ENCODE assay signal across 14 cellular contexts in the genomic region with DNA sequence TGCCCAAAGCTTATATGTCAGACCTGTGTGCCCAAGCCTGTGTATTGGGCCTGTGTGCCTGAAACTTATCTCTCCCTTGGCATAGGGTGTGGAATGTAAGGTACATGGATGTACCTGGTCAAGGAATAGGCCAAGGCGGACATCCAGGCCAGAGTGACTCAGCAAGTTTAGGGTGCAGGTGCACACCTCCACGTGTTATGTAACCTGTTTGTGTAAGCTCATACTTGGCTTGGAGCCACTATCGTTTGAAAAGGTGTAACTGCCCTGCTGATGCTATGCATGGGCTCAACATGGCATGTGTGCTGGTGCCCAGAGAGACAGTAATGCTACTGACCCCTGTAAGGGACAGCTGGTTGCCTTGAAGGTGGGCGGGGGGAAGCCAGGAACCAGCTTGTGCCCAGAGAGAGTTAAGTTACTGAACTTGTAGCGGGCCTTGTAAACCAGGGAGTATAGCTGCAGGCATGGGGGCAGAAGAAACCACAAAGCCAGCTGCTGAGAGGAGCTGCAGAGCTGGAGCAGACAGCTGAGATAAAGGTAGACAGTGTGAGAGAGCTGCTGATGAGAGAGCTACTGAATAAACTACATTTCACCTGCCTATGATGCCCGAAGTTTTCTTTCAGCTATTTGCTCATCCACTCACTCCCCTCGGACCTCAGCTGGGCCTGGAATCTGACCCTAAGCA.
DNase-seq lines count a peak whose midpoint lies in the region; FAIRE-seq and TF ChIP-seq lines count a peak whose summit lies in the region.
"Had no signal": no experiment of that assay in that cellular context is flagged by ENCODE, and none has a peak within 500 bp of the region (broad histone marks: within the 10 kb centered on the region; RNA-seq: fewer than 3 reads in every experiment).

No MANE protein-coding gene starts in this region.

- H3K18ac ChIP-seq in H1 (ENCODE audit: extremely low read depth, low read length): no peak overlapping the region; the same call in 1 of the 2 replicates

- no peak overlapping the region for H4K8ac ChIP-seq in H1 (ENCODE audit: extremely low read depth, insufficient read depth, low read length)

- 78% methylated on average over 7 of the region's 7 CpGs; no CpG with 5 or more reads in 1 of the 2 experiments for whole genome bisulfite sequencing in H1 (ENCODE audit: extremely low coverage in 1 of 2, insufficient coverage in 1 of 2, insufficient read length in 1 of 2, insufficient replicate concordance in 2 of 2, low coverage in 1 of 2, low lambda C conversion rate in 2 of 2, missing lambda C conversion rate in 1 of 2), 2 experiments

- peak overlapping the region; percentile 50 for H4K91ac ChIP-seq in H1 (replicated peaks; ENCODE audit: insufficient read length, low read length)

- no peak overlapping the region for H3K14ac ChIP-seq in H1 (ENCODE audit: insufficient read length)

- peak overlapping the region; percentile 7; the same call in 1 of the 2 replicates for H2BK15ac ChIP-seq in H1 (ENCODE audit: low read length)

- no peaks in the 10 kb centered on the region for H4K20me1 ChIP-seq in H1 (replicated peaks in 1 of 2; ENCODE audit: control insufficient read depth in 1 of 2, insufficient read depth in 2 of 2, low read length in 2 of 2)

- TF ChIP-seq RAD21 in H1 (IDR thresholded peaks at IDR 0.05 in 1 of 2, conservative IDR thresholded peaks at IDR 0.05 in 1 of 2; ENCODE audit: low read depth in 2 of 2, low read length in 2 of 2): no peak

- in situ Hi-C loops in brain microvascular endothelial cell (cut with HindIII; ENCODE audit: low pct_ligation_motif_present, low sequenced_read_pairs): no loop called here

- H3K27me3 ChIP-seq in left ventricle myocardium inferior (ENCODE audit: low read depth) (no peaks in the 10 kb centered on the region), HUES48 (ENCODE audit: control insufficient read depth, insufficient read depth, low read length) (no peaks in the 10 kb centered on the region), H1 (replicated peaks in 1 of 4; ENCODE audit: control insufficient read depth in 3 of 4, extremely low read depth in 1 of 4, insufficient read depth in 3 of 4, low read length in 3 of 4) (no peaks in the 10 kb centered on the region), brain microvascular endothelial cell (replicated peaks) (no peaks in the 10 kb centered on the region)

- H3K79me2 ChIP-seq in H1 (ENCODE audit: control insufficient read depth in 1 of 2, insufficient read depth in 2 of 2, low read length in 2 of 2): no peaks in the 10 kb centered on the region

- peak overlapping the region; percentile 28 for H3K4ac ChIP-seq in H1 (replicated peaks; ENCODE audit: insufficient read length, low read depth, low read length)

- no peak overlapping the region for H2BK120ac ChIP-seq in H1 (replicated peaks; ENCODE audit: low read depth, low read length)

- no peaks in the 10 kb centered on the region for H3K36me3 ChIP-seq in left ventricle myocardium inferior
- H3K36me3 ChIP-seq in HUES48 (ENCODE audit: control insufficient read depth, insufficient read depth, low read length): no peaks in the 10 kb centered on the region
- peaks cover 0 to 4% (median 0%) of the 10 kb centered on the region in 4 experiments; a peak in 1 of 8 replicates for H3K36me3 ChIP-seq in H1 (ENCODE audit: control insufficient read depth in 2 of 4, insufficient read depth in 4 of 4, low read length in 3 of 4)
- no peaks in the 10 kb centered on the region for H3K36me3 ChIP-seq in brain microvascular endothelial cell (replicated peaks)

- H2BK12ac ChIP-seq in H1 (ENCODE audit: low read depth, low read length): peak overlapping the region; percentile 89; the same call in 1 of the 2 replicates

- H4K5ac ChIP-seq in H1 (ENCODE audit: insufficient read length, low read depth, low read length): peak overlapping the region; percentile 4

- DNase-seq in cardiac septum (ENCODE audit: low spot score) (peak; percentile 51), left ventricle myocardium inferior (no peak), H1 (ENCODE audit: low read depth in 1 of 2, low spot score in 2 of 2) (no peak), brain microvascular endothelial cell (no peak), dermis blood vessel endothelial cell (no peak), cortex of kidney (lab: John Stamatoyannopoulos, UW) (no peak)
- DNase-seq: CD4-positive, alpha-beta memory T cell; EL; KBM-7; NCI-H1092; NCI-H187; NCI-H2171; NCI-H524 had no signal

- peak; percentile 28 for FAIRE-seq in H1 (lab: Jason Lieb, UNC)

- no peak overlapping the region for H3K9ac ChIP-seq in HUES48 (ENCODE audit: low read depth, low read length)
- H3K9ac ChIP-seq in H1 (replicated peaks in 1 of 4; ENCODE audit: extremely low read depth in 1 of 4, low read depth in 3 of 4, low read length in 3 of 4): no peak overlapping the region

- no peak for TF ChIP-seq POLR2A in H1 (IDR thresholded peaks at IDR 0.05; ENCODE audit: control extremely low read depth in 1 of 2, low read depth in 2 of 2, low read length in 2 of 2)

- H3K23ac ChIP-seq in H1 (ENCODE audit: insufficient read length): no peak overlapping the region

- TF ChIP-seq EP300 in H1 (IDR thresholded peaks at IDR 0.05; ENCODE audit: borderline replicate concordance in 1 of 2, low read depth in 2 of 2, low read length in 2 of 2): no peak

- H3K27ac ChIP-seq in left ventricle myocardium inferior (replicated peaks) (no peak overlapping the region), HUES48 (ENCODE audit: low read depth, low read length) (peak overlapping the region; percentile 59), H1 (ENCODE audit: low read depth, low read length) (peak overlapping the region; percentile 13; the same call in 1 of the 2 replicates), brain microvascular endothelial cell (no peak overlapping the region)

- POLR2A ChIA-PET in H1 (lab: Charles Lee; ENCODE audit: partially characterized antibody): interaction anchor here (1.1 kb wide), 2 partner anchors 20 to 85 kb away, joined by 3 read pairs; no protein-coding TSS in a partner anchor

- H2BK5ac ChIP-seq in H1 (ENCODE audit: low read depth, low read length): peak overlapping the region; percentile 64; the same call in 1 of the 2 replicates

- H3K4me1 ChIP-seq in left ventricle myocardium inferior (peaks cover 12% of the 10 kb centered on the region), HUES48 (ENCODE audit: control insufficient read depth, insufficient read depth, low read length) (peaks cover 17% of the 10 kb centered on the region), H1 (replicated peaks in 1 of 4; ENCODE audit: control insufficient read depth in 3 of 4, insufficient read depth in 4 of 4, low read length in 3 of 4) (peaks cover 0 to 4% (median 0%) of the 10 kb centered on the region in 4 experiments; a peak in 1 of 7 replicates)

- peak overlapping the region; percentile 57; the same call in 1 of the 2 replicates for H2AK5ac ChIP-seq in H1 (ENCODE audit: low read depth, low read length)

- H2AFZ ChIP-seq in H1 (ENCODE audit: low read length): no peak overlapping the region

- CTCF ChIA-PET in H1 (lab: Charles Lee; ENCODE audit: partially characterized antibody): interaction anchor here (0.6 kb wide), 1 partner anchor 617 kb away, joined by 3 read pairs; no protein-coding TSS in a partner anchor

- H3K9me3 ChIP-seq in left ventricle myocardium inferior (replicated peaks) (peaks cover 9% of the 10 kb centered on the region), HUES48 (ENCODE audit: control insufficient read depth, insufficient read depth, low read length) (peaks cover 11% of the 10 kb centered on the region; the same call in 1 of the 2 replicates), H1 (ENCODE audit: insufficient read depth in 2 of 2, low read depth in 1 of 2, low read length in 1 of 2) (peaks cover 0 to 4% of the 10 kb centered on the region in 2 experiments; a peak in 1 of 4 replicates)

- intact Hi-C loops in cardiac septum (cut with DNase I) (no loop called here), left ventricle myocardium inferior (cut with micrococcal nuclease) (no loop called here)

- no peaks in the 10 kb centered on the region for H3K79me1 ChIP-seq in H1 (ENCODE audit: low read depth, low read length)

- no peak overlapping the region for H3K4me2 ChIP-seq in H1 (ENCODE audit: insufficient read depth in 1 of 2, low read depth in 2 of 2, low read length in 2 of 2)

- H3K4me3 ChIP-seq in left ventricle myocardium inferior (no peak overlapping the region), HUES48 (ENCODE audit: low read depth, low read length) (no peak overlapping the region; the same call in 1 of the 2 replicates), H1 (ENCODE audit: extremely low read depth in 1 of 4, insufficient read depth in 2 of 4, low read depth in 3 of 4, low read length in 4 of 4) (no peak overlapping the region), brain microvascular endothelial cell (ENCODE audit: low read depth, low read length) (no peak overlapping the region)

- TF ChIP-seq CTCF in left ventricle myocardium inferior (IDR thresholded peaks at IDR 0.05; ENCODE audit: borderline replicate concordance) (no peak), H1 (IDR thresholded peaks at IDR 0.05; ENCODE audit: control extremely low read depth in 1 of 3, insufficient read depth in 1 of 3, low read depth in 1 of 3, low read length in 3 of 3) (no peak), brain microvascular endothelial cell (IDR thresholded peaks at IDR 0.05; ENCODE audit: low read depth, low read length, missing control alignments) (no peak)

- H3K56ac ChIP-seq in H1 (replicated peaks; ENCODE audit: insufficient read length, low read depth, low read length): no peak overlapping the region

- H2BK20ac ChIP-seq in H1 (ENCODE audit: low read length): peak overlapping the region; percentile 86

- no peaks in the 10 kb centered on the region for H3K23me2 ChIP-seq in H1 (ENCODE audit: low read depth, low read length)

TF ChIP-seq in H1, 55 proteins besides CTCF, POLR2A, EP300 and RAD21:
- TF ChIP-seq ASH2L (IDR thresholded peaks at IDR 0.05; ENCODE audit: low read length) (no peak), SIN3A (conservative IDR thresholded peaks at IDR 0.05 in 1 of 2, IDR thresholded peaks at IDR 0.05 in 1 of 2; ENCODE audit: low read depth in 1 of 2, low read length in 2 of 2) (no peak), HDAC6 (IDR thresholded peaks at IDR 0.05; ENCODE audit: low read depth, low read length) (no peak)

Comparison
In these comparisons a context has a peak if more than half of its experiments do, and no peak if none do; other contexts are left out.
1. H3K27ac ChIP-seq: peak in HUES48 (single experiment) and H1 (single experiment); none in left ventricle myocardium inferior (single experiment) and brain microvascular endothelial cell (single experiment).